Comparison of ENCODE assay signal across 19 cellular contexts in genomic region chr6:112595201-112595600, GRCh38.
"Had no signal": no experiment of that assay in that cellular context is flagged by ENCODE, and none has a peak within 500 bp of the region (broad histone marks: within the 10 kb centered on the region; RNA-seq: fewer than 3 reads in every experiment).

No MANE protein-coding gene starts in this region.

- H3K36me3 Mint-ChIP-seq: naive B cell had no signal

- ATAC-seq: effector memory CD8-positive, alpha-beta T cell; foreskin keratinocyte; right cardiac atrium had no signal

- H3K4me3 ChIP-seq: esophagus muscularis mucosa, pancreas, suprapubic skin, tibial artery, upper lobe of left lung, uterus had no signal

- H3K4me3 Mint-ChIP-seq: dendritic cell treated with granulocyte-macrophage colony-stimulating factor and Interleukin-4, amounts not matched to agents 40 ng/mL and 50 ng/mL, for 4 days; effector memory CD8-positive, alpha-beta T cell; naive B cell; nephron had no signal

- H3K27me3 ChIP-seq: esophagus muscularis mucosa, foreskin keratinocyte, pancreas, suprapubic skin, tibial artery, upper lobe of left lung, uterus had no signal

- H3K4me1 ChIP-seq: esophagus muscularis mucosa, foreskin keratinocyte, pancreas, suprapubic skin, tibial artery, upper lobe of left lung, uterus had no signal

- FAIRE-seq: pancreas, small intestine had no signal

- H3K9me3 ChIP-seq: pancreas, suprapubic skin, tibial artery, uterus had no signal

- H3K27me3 Mint-ChIP-seq: dendritic cell treated with granulocyte-macrophage colony-stimulating factor and Interleukin-4, amounts not matched to agents 40 ng/mL and 50 ng/mL, for 4 days; effector memory CD8-positive, alpha-beta T cell; naive B cell; progenitor cell of endocrine pancreas had no signal

- H3K36me3 ChIP-seq: esophagus muscularis mucosa, pancreas, suprapubic skin, tibial artery, upper lobe of left lung, uterus had no signal

- DNase-seq: effector memory CD8-positive, alpha-beta T cell; foreskin keratinocyte; kidney glomerular epithelial cell; naive B cell; occipital lobe; pancreas; right cardiac atrium; small intestine; stimulated activated CD4-positive, alpha-beta T cell treated with anti-CD3 and anti-CD28 coated beads, Interleukin-2, amount 100 ng/mL, for 48 hours; stimulated activated naive CD4-positive, alpha-beta T cell treated with Interleukin-2 at 50 U/mL for 16 hours; tibial artery; upper lobe of left lung; uterus had no signal

- H3K27ac ChIP-seq: epithelial cell of prostate, esophagus muscularis mucosa, foreskin keratinocyte, pancreas, suprapubic skin, tibial artery, upper lobe of left lung, uterus had no signal

- H3K4me1 Mint-ChIP-seq: naive B cell had no signal
